In the genomic region with DNA sequence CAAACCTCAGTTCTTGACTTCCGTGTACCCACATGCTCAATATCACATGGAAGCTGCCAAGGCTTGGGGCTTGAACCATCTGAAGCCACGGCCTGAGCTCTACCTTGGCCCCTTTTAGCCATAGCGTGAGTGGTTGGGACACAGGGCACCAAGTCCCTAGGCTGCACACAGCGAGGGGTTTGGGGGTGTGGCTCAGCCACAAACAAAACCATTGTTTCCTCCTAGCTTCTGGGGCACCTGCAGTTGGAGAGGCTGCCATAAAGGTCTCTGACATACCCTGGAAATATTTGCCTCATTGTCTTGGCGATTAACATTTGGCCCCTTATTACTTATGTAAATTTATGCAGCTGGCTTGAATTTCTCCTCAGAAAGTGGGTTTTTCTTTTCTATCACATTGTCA, we compare ENCODE assay signal across 14 cellular contexts.
DNase-seq lines count a peak whose midpoint lies in the region; ATAC-seq and TF ChIP-seq lines count a peak whose summit lies in the region.
"Had no signal": no experiment of that assay in that cellular context is flagged by ENCODE, and none has a peak within 500 bp of the region (broad histone marks: within the 10 kb centered on the region; RNA-seq: fewer than 3 reads in every experiment).

No MANE protein-coding gene starts in this region.

- H3K4me2 ChIP-seq in GM23338 = no peak overlapping the region

- H2AFZ ChIP-seq in GM23338 = no peak overlapping the region
- H2AFZ ChIP-seq: GM23248 had no signal

- H3K27ac ChIP-seq in GM23338 (ENCODE audit: low read depth) = no peak overlapping the region
- no peak overlapping the region for H3K27ac ChIP-seq in tibial nerve
- H3K27ac ChIP-seq: GM23248 had no signal

- no peaks in the 10 kb centered on the region for H3K79me2 ChIP-seq in GM23338 (replicated peaks; ENCODE audit: insufficient read depth)

- H3K9me3 ChIP-seq in tibial nerve = no peaks in the 10 kb centered on the region
- H3K9me3 ChIP-seq: HAP-1 had no signal

- H3K4me3 ChIP-seq in GM23338 = no peak overlapping the region
- no peak overlapping the region for H3K4me3 ChIP-seq in tibial nerve
- H3K4me3 ChIP-seq: GM23248, HAP-1 had no signal

- 42 to 43% methylated on average over 4 to 5 of the region's 5 CpGs for WGBS in tibial nerve, 2 donors

- H3K4me1 ChIP-seq in GM23338 (ENCODE audit: insufficient read depth) (no peaks in the 10 kb centered on the region), tibial nerve (no peaks in the 10 kb centered on the region)
- H3K4me1 ChIP-seq: HAP-1 had no signal

- H3K4me3 Mint-ChIP-seq in GM23338 (no peak overlapping the region), nephron progenitor cell (no peak overlapping the region)
- H3K4me3 Mint-ChIP-seq: CD4-positive, alpha-beta memory T cell had no signal

- no peaks in the 10 kb centered on the region for H3F3A ChIP-seq in GM23338 (replicated peaks; ENCODE audit: low read depth)

- no peaks in the 10 kb centered on the region for H3K27me3 ChIP-seq in GM23338 (ENCODE audit: insufficient read depth)
- H3K27me3 ChIP-seq in tibial nerve = no peaks in the 10 kb centered on the region

- H3K9me3 Mint-ChIP-seq in GM23338 (peaks cover 3% of the 10 kb centered on the region; the same call in 1 of the 3 replicates), nephron progenitor cell (no peaks in the 10 kb centered on the region)

- H3K36me3 ChIP-seq in GM23338 (ENCODE audit: insufficient read depth) = no peaks in the 10 kb centered on the region
- H3K36me3 ChIP-seq in tibial nerve = no peaks in the 10 kb centered on the region
- H3K36me3 ChIP-seq: HAP-1 had no signal

- TF ChIP-seq POLR2A in tibial nerve (IDR thresholded peaks at IDR 0.05) = no peak

- H3K4me1 Mint-ChIP-seq in GM23338 = peaks cover 5% of the 10 kb centered on the region; the same call in 2 of the 3 replicates
- H3K4me1 Mint-ChIP-seq in nephron progenitor cell = no peaks in the 10 kb centered on the region
- H3K4me1 Mint-ChIP-seq: CD4-positive, alpha-beta memory T cell had no signal

- no peak for DNase-seq in GM23338 (ENCODE audit: low spot score)
- DNase-seq in NCI-H69 (lab: John Stamatoyannopoulos, UW) = peak; percentile 69
- DNase-seq in astrocyte of the hippocampus (ENCODE audit: low read depth, low spot score) = peak; percentile 22
- DNase-seq in NCI-H187 treated with DMSO at 0.1 percent for 48 hours (lab: John Stamatoyannopoulos, UW) = no peak
- DNase-seq in tibial nerve (ENCODE audit: low spot score in 2 of 2) = no peak
- no peak for DNase-seq in nephron progenitor cell
- DNase-seq: C1 segment of cervical spinal cord; Calu3; CD4-positive, alpha-beta memory T cell; COR-L47; DMS53; DMS79 treated with DMSO at 0.1 percent for 48 hours; GM23248 had no signal

- no peaks in the 10 kb centered on the region for H3K9me2 ChIP-seq in GM23338 (ENCODE audit: insufficient read depth)

- ATAC-seq in GM23338 = peak; percentile 48; the same call in 2 of the 3 replicates

- TF ChIP-seq EP300 in tibial nerve (IDR thresholded peaks at IDR 0.05) = no peak

- no peaks in the 10 kb centered on the region for H3K36me3 Mint-ChIP-seq in GM23338 (ENCODE audit: low read depth)
- H3K36me3 Mint-ChIP-seq in nephron progenitor cell (ENCODE audit: low read depth) = no peaks in the 10 kb centered on the region
- H3K36me3 Mint-ChIP-seq: CD4-positive, alpha-beta memory T cell had no signal

- H3K27ac Mint-ChIP-seq in GM23338 (no peak overlapping the region), nephron progenitor cell (no peak overlapping the region)
- H3K27ac Mint-ChIP-seq: CD4-positive, alpha-beta memory T cell had no signal

- no peaks in the 10 kb centered on the region for H4K20me1 ChIP-seq in GM23338 (replicated peaks; ENCODE audit: insufficient read depth)

- no peak for TF ChIP-seq CTCF in GM23338 (conservative IDR thresholded peaks at IDR 0.05; ENCODE audit: low read depth in 2 of 2)
- TF ChIP-seq CTCF in tibial nerve (IDR thresholded peaks at IDR 0.05) = no peak
- no peak for TF ChIP-seq CTCF in nephron progenitor cell (IDR thresholded peaks at IDR 0.05)

- H3K27me3 Mint-ChIP-seq in GM23338 (ENCODE audit: insufficient read depth, low read depth, poor library complexity) = peaks cover 4% of the 10 kb centered on the region
- H3K27me3 Mint-ChIP-seq in nephron progenitor cell (ENCODE audit: low read depth, poor library complexity) = peaks cover 4% of the 10 kb centered on the region
- H3K27me3 Mint-ChIP-seq: CD4-positive, alpha-beta memory T cell had no signal

TF ChIP-seq in GM23338, 12 proteins besides CTCF, POLR2A, EP300 and RAD21:
- TF ChIP-seq, protein P1, sequence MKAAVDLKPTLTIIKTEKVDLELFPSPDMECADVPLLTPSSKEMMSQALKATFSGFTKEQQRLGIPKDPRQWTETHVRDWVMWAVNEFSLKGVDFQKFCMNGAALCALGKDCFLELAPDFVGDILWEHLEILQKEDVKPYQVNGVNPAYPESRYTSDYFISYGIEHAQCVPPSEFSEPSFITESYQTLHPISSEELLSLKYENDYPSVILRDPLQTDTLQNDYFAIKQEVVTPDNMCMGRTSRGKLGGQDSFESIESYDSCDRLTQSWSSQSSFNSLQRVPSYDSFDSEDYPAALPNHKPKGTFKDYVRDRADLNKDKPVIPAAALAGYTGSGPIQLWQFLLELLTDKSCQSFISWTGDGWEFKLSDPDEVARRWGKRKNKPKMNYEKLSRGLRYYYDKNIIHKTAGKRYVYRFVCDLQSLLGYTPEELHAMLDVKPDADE (IDR thresholded peaks at IDR 0.05) = no peak
- TF ChIP-seq STAT1 (IDR thresholded peaks at IDR 0.05; ENCODE audit: unreplicated experiment) = no peak
- no peak for TF ChIP-seq CREB1 (CRISPR knock-in tag; IDR thresholded peaks at IDR 0.05; ENCODE audit: low read depth)
- TF ChIP-seq, protein P2, sequence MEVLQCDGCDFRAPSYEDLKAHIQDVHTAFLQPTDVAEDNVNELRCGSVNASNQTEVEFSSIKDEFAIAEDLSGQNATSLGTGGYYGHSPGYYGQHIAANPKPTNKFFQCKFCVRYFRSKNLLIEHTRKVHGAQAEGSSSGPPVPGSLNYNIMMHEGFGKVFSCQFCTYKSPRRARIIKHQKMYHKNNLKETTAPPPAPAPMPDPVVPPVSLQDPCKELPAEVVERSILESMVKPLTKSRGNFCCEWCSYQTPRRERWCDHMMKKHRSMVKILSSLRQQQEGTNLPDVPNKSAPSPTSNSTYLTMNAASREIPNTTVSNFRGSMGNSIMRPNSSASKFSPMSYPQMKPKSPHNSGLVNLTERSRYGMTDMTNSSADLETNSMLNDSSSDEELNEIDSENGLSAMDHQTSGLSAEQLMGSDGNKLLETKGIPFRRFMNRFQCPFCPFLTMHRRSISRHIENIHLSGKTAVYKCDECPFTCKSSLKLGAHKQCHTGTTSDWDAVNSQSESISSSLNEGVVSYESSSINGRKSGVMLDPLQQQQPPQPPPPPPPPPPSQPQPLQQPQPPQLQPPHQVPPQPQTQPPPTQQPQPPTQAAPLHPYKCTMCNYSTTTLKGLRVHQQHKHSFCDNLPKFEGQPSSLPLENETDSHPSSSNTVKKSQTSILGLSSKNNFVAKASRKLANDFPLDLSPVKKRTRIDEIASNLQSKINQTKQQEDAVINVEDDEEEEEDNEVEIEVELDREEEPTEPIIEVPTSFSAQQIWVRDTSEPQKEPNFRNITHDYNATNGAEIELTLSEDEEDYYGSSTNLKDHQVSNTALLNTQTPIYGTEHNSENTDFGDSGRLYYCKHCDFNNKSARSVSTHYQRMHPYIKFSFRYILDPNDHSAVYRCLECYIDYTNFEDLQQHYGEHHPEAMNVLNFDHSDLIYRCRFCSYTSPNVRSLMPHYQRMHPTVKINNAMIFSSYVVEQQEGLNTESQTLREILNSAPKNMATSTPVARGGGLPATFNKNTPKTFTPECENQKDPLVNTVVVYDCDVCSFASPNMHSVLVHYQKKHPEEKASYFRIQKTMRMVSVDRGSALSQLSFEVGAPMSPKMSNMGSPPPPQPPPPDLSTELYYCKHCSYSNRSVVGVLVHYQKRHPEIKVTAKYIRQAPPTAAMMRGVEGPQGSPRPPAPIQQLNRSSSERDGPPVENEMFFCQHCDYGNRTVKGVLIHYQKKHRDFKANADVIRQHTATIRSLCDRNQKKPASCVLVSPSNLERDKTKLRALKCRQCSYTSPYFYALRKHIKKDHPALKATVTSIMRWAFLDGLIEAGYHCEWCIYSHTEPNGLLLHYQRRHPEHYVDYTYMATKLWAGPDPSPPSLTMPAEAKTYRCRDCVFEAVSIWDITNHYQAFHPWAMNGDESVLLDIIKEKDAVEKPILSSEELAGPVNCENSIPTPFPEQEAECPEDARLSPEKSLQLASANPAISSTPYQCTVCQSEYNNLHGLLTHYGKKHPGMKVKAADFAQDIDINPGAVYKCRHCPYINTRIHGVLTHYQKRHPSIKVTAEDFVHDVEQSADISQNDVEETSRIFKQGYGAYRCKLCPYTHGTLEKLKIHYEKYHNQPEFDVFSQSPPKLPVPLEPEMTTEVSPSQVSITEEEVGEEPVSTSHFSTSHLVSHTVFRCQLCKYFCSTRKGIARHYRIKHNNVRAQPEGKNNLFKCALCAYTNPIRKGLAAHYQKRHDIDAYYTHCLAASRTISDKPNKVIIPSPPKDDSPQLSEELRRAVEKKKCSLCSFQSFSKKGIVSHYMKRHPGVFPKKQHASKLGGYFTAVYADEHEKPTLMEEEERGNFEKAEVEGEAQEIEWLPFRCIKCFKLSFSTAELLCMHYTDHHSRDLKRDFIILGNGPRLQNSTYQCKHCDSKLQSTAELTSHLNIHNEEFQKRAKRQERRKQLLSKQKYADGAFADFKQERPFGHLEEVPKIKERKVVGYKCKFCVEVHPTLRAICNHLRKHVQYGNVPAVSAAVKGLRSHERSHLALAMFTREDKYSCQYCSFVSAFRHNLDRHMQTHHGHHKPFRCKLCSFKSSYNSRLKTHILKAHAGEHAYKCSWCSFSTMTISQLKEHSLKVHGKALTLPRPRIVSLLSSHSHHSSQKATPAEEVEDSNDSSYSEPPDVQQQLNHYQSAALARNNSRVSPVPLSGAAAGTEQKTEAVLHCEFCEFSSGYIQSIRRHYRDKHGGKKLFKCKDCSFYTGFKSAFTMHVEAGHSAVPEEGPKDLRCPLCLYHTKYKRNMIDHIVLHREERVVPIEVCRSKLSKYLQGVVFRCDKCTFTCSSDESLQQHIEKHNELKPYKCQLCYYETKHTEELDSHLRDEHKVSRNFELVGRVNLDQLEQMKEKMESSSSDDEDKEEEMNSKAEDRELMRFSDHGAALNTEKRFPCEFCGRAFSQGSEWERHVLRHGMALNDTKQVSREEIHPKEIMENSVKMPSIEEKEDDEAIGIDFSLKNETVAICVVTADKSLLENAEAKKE (CRISPR knock-in tag; IDR thresholded peaks at IDR 0.05) = no peak
- TF ChIP-seq ZNF331 (CRISPR knock-in tag; IDR thresholded peaks at IDR 0.05; ENCODE audit: low read depth) = no peak
- TF ChIP-seq POLR2AphosphoS5 (IDR thresholded peaks at IDR 0.05; ENCODE audit: low read depth) = no peak
TF ChIP-seq in GM23338: peak in this region for 0.

Comparison
In these comparisons a context has a peak if more than half of its experiments do, and no peak if none do; other contexts are left out.
1. DNase-seq: peak in NCI-H69 (single experiment) and astrocyte of the hippocampus (single experiment); none in GM23338 (single experiment), NCI-H187 treated with DMSO at 0.1 percent for 48 hours (single experiment), tibial nerve (0 of 2) and nephron progenitor cell (single experiment).